Comparison of ENCODE assay signal across 30 cellular contexts in the genomic region with DNA sequence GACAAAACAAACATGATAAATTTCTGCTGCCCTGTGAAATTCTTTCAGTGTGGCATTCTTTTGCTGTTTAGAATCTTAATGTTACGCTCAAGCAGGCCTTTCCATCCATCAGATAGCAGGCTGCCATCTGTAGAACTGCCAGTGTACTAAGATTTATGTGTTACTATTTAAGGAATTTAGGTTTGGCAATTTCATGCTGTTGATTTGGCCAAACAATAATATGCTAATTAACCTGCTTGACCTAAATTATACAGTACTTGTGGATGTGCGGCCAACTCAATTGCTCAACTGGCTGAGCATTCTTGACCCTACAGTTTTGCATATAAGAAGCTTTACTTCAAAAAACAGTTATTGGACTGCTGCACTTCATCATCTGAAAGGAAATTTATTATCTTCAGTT.
"Had no signal": no experiment of that assay in that cellular context is flagged by ENCODE, and none has a peak within 500 bp of the region (broad histone marks: within the 10 kb centered on the region; RNA-seq: fewer than 3 reads in every experiment).

No MANE protein-coding gene starts in this region.

- H3K27me3 ChIP-seq: adrenal gland, cardiac muscle cell, Peyer's patch, SJSA1 had no signal

- FAIRE-seq: K562, TTC549 had no signal

- H3K4me3 Mint-ChIP-seq: activated CD4-positive, alpha-beta T cell treated with anti-CD3 and anti-CD28 coated beads for 36 hours; activated CD4-positive, alpha-beta T cell treated with anti-CD3 and anti-CD28 coated beads, Interleukin-2, amount 10 ng/mL, durations not matched to agents 7 days and 5 days; activated CD8-positive, alpha-beta T cell treated with anti-CD3 and anti-CD28 coated beads, Interleukin-2, amount 10 ng/mL, durations not matched to agents 7 days and 5 days; activated naive CD4-positive, alpha-beta T cell treated with anti-CD3 and anti-CD28 coated beads for 36 hours; activated T-cell treated with anti-CD3 and anti-CD28 coated beads, Interleukin-2, amount 50 U/mL, for 24 hours; central memory CD8-positive, alpha-beta T cell; T-helper 1 cell treated with Interleukin-12 subunit alpha and Interleukin-12 subunit beta and Interleukin-4 antibody, amounts not matched to agents 30 μg/mL and 1 μg/mL, for 36 hours; T-helper 2 cell treated with Interferon-gamma antibody and Interleukin-4, amounts not matched to agents 5 μg/mL and 100 μg/mL, for 36 hours had no signal

- H3K36me3 Mint-ChIP-seq: activated naive CD4-positive, alpha-beta T cell treated with anti-CD3 and anti-CD28 coated beads, Interleukin-2, amount 50 U/mL, for 72 hours had no signal

- H3K4me1 ChIP-seq: adrenal gland, Peyer's patch, SJSA1 had no signal

- H3K36me3 ChIP-seq: adrenal gland, cardiac muscle cell, Peyer's patch, SJSA1 had no signal

- H3K9me3 ChIP-seq: adrenal gland, Peyer's patch had no signal

- H3K9me3 Mint-ChIP-seq: activated naive CD4-positive, alpha-beta T cell treated with anti-CD3 and anti-CD28 coated beads for 36 hours; T-helper 1 cell treated with Interleukin-12 subunit alpha and Interleukin-12 subunit beta and Interleukin-4 antibody, amounts not matched to agents 30 μg/mL and 1 μg/mL, for 36 hours had no signal

- ATAC-seq: activated CD4-positive, alpha-beta T cell treated with anti-CD3 and anti-CD28 coated beads for 36 hours; activated CD8-positive, alpha-beta T cell treated with anti-CD3 and anti-CD28 coated beads, Interleukin-2, amount 10 ng/mL, durations not matched to agents 7 days and 5 days; activated naive CD4-positive, alpha-beta T cell treated with anti-CD3 and anti-CD28 coated beads, Interleukin-2, amount 50 U/mL, for 72 hours; K562; PC-3 had no signal

- DNase-seq: activated CD4-positive, alpha-beta T cell treated with anti-CD3 and anti-CD28 coated beads for 36 hours; activated CD4-positive, alpha-beta T cell treated with anti-CD3 and anti-CD28 coated beads, Interleukin-2, amount 10 ng/mL, durations not matched to agents 7 days and 5 days; activated CD4-positive, alpha-beta T cell treated with anti-CD3 and anti-CD28 coated beads, Interleukin-2, amount 50 U/mL, for 48 hours; activated CD8-positive, alpha-beta T cell treated with anti-CD3 and anti-CD28 coated beads, Interleukin-2, amount 10 ng/mL, durations not matched to agents 7 days and 5 days; activated gamma-delta T cell treated with Interleukin-2 at 50 U/mL for 16 hours; activated naive CD4-positive, alpha-beta T cell treated with anti-CD3 and anti-CD28 coated beads for 36 hours; activated T-cell treated with anti-CD3 and anti-CD28 coated beads, Interleukin-2, amount 50 U/mL, for 24 hours; adrenal gland; anterior cingulate cortex; NCI-H1105; NCI-H1417 treated with DMSO at 0.1 percent for 48 hours; NCI-H187 treated with DMSO at 0.1 percent for 48 hours; NCI-H2081; NCI-H2171 treated with DMSO at 0.1 percent for 48 hours; NCI-H345; NCI-H524 treated with DMSO at 0.1 percent for 48 hours; NCI-H774; PC-3; Peyer's patch; RPMI8226; SHP77 treated with DMSO at 0.1 percent for 48 hours; SK-N-SH had no signal

- H3K27ac Mint-ChIP-seq: activated CD4-positive, alpha-beta T cell treated with anti-CD3 and anti-CD28 coated beads for 36 hours; activated CD4-positive, alpha-beta T cell treated with anti-CD3 and anti-CD28 coated beads, Interleukin-2, amount 10 ng/mL, durations not matched to agents 7 days and 5 days; activated CD8-positive, alpha-beta T cell treated with anti-CD3 and anti-CD28 coated beads, Interleukin-2, amount 10 ng/mL, durations not matched to agents 7 days and 5 days; activated naive CD4-positive, alpha-beta T cell treated with anti-CD3 and anti-CD28 coated beads for 36 hours; activated naive CD4-positive, alpha-beta T cell treated with anti-CD3 and anti-CD28 coated beads, Interleukin-2, amount 50 U/mL, for 72 hours; activated T-cell treated with anti-CD3 and anti-CD28 coated beads, Interleukin-2, amount 50 U/mL, for 24 hours; T-helper 1 cell treated with Interleukin-12 subunit alpha and Interleukin-12 subunit beta and Interleukin-4 antibody, amounts not matched to agents 30 μg/mL and 1 μg/mL, for 36 hours; T-helper 2 cell treated with Interferon-gamma antibody and Interleukin-4, amounts not matched to agents 5 μg/mL and 100 μg/mL, for 36 hours had no signal

- H3K4me3 ChIP-seq: adrenal gland, cardiac muscle cell, K562, Peyer's patch, SJSA1 had no signal

- H3K27ac ChIP-seq: adrenal gland, cardiac muscle cell, Peyer's patch, SJSA1 had no signal

- H3K27me3 Mint-ChIP-seq: activated CD4-positive, alpha-beta T cell treated with anti-CD3 and anti-CD28 coated beads for 36 hours; activated CD4-positive, alpha-beta T cell treated with anti-CD3 and anti-CD28 coated beads, Interleukin-2, amount 10 ng/mL, durations not matched to agents 7 days and 5 days; activated T-cell treated with anti-CD3 and anti-CD28 coated beads, Interleukin-2, amount 50 U/mL, for 24 hours; central memory CD8-positive, alpha-beta T cell had no signal

- H3K4me1 Mint-ChIP-seq: activated CD4-positive, alpha-beta T cell treated with anti-CD3 and anti-CD28 coated beads for 36 hours; activated CD4-positive, alpha-beta T cell treated with anti-CD3 and anti-CD28 coated beads, Interleukin-2, amount 10 ng/mL, durations not matched to agents 7 days and 5 days; central memory CD8-positive, alpha-beta T cell had no signal
